ENCODE assay signal across 20 cellular contexts in genomic region chr20:34254979-34255378, GRCh38. TPM values are rescaled to one million over a fixed set of nuclear protein-coding genes. Genes with fewer than 3 reads are reported as not detected.
A peak's percentile ranks its signal among the peaks of the same experiment; 100 is the strongest.
DNase-seq lines count a peak whose midpoint lies in the region; ATAC-seq, FAIRE-seq and TF ChIP-seq lines count a peak whose summit lies in the region.
"Had no signal": no experiment of that assay in that cellular context is flagged by ENCODE, and none has a peak within 500 bp of the region (broad histone marks: within the 10 kb centered on the region; RNA-seq: fewer than 3 reads in every experiment).

No MANE protein-coding gene starts in this region.

- RAD21 ChIA-PET in GM12878 (lab: Charles Lee; ENCODE audit: unreplicated experiment): interaction anchor here (1.1 to 3.1 kb wide), 2 partner anchors 58 to 515 kb away, joined by 5 to 14 read pairs; no protein-coding TSS in a partner anchor

- H3K27me3 ChIP-seq in GM12878 (replicated peaks in 1 of 2; ENCODE audit: control insufficient read depth in 2 of 2, insufficient read depth in 2 of 2, low read length in 1 of 2): no peaks in the 10 kb centered on the region
- H3K27me3 ChIP-seq: BE2C had no signal

- H3K79me2 ChIP-seq in GM12878 (ENCODE audit: control insufficient read depth, insufficient read depth, low read length): no peaks in the 10 kb centered on the region

- no peak overlapping the region for H3K4me3 ChIP-seq in GM12878
- no peak overlapping the region for H3K4me3 ChIP-seq in mucosa of descending colon
- H3K4me3 ChIP-seq: HAP-1 had no signal

- no peak for TF ChIP-seq CTCF in GM12878 (IDR thresholded peaks at IDR 0.05 in 2 of 3, conservative IDR thresholded peaks at IDR 0.05 in 1 of 3; ENCODE audit: control insufficient read depth in 2 of 3, extremely low read depth in 1 of 3, insufficient read depth in 1 of 3, low read depth in 3 of 3, low read length in 3 of 3)
- TF ChIP-seq CTCF in mucosa of descending colon (IDR thresholded peaks at IDR 0.05): no peak
- no peak for TF ChIP-seq CTCF in omental fat pad (IDR thresholded peaks at IDR 0.05)

- FAIRE-seq in GM12878 (lab: Jason Lieb, UNC): no peak
- FAIRE-seq: A204.1, D721Med, GM12891, GM19239 had no signal

- in situ Hi-C loops in GM12878 (cut with MboI): no loop called here

- intact Hi-C loops in GM12878 (cut with micrococcal nuclease; ENCODE audit: unreplicated experiment): no loop called here
- intact Hi-C loops in mucosa of descending colon (cut with DNase I, micrococcal nuclease): no loop called here
- intact Hi-C loops in sciatic nerve (cut with DNase I): no loop called here

- POLR2A ChIA-PET in GM12878 (lab: Charles Lee): interaction anchor here (0.6 kb wide), 1 partner anchor 159 kb away, joined by 8 read pairs; no protein-coding TSS in a partner anchor

- CTCF ChIA-PET in GM12878 (lab: Yijun Ruan, JAX): interaction anchor here (0.9 to 1.2 kb wide), 4 partner anchors 8 to 233 kb away, joined by 3 to 7 read pairs (median 4); no protein-coding TSS in a partner anchor

- H3K9ac ChIP-seq in GM12878 (ENCODE audit: control insufficient read depth, insufficient read depth, low read length): no peak overlapping the region

- no peak for TF ChIP-seq POLR2A in GM12878 (IDR thresholded peaks at IDR 0.05; ENCODE audit: low read depth, low read length)

- no peak overlapping the region for H3K27ac ChIP-seq in GM12878 (ENCODE audit: control insufficient read depth, insufficient read depth)

- no peaks in the 10 kb centered on the region for H4K20me1 ChIP-seq in GM12878 (ENCODE audit: control insufficient read depth, insufficient read depth)

- SMC1A ChIA-PET in GM12878 (lab: Charles Lee; ENCODE audit: uncharacterized antibody, unreplicated experiment): interaction anchor here (1.2 to 1.4 kb wide), 2 partner anchors 57 to 515 kb away, joined by 3 to 4 read pairs; no protein-coding TSS in a partner anchor

- H3K4me2 ChIP-seq in GM12878 (ENCODE audit: control insufficient read depth, insufficient read depth): no peak overlapping the region

- ATAC-seq in GM12878 (no peak), left lobe of liver (peak; percentile 60), mucosa of descending colon (peak; percentile 21), sciatic nerve (no peak), omental fat pad (ENCODE audit: low FRiP score) (no peak)

- TF ChIP-seq RAD21 in GM12878 (IDR thresholded peaks at IDR 0.05; ENCODE audit: insufficient read depth, low read depth, low read length): no peak

- no TSS peak for BruUV-seq in GM12878 (replicated peaks; lab: Mats Ljungman, UMichigan)

- H3K4me1 ChIP-seq in GM12878 (ENCODE audit: control insufficient read depth, insufficient read depth, low read length) (no peaks in the 10 kb centered on the region), mucosa of descending colon (ENCODE audit: low read depth) (no peaks in the 10 kb centered on the region)
- H3K4me1 ChIP-seq: BE2C, HAP-1 had no signal

- no peak overlapping the region for H2AFZ ChIP-seq in GM12878 (ENCODE audit: control insufficient read depth, low read depth, low read length)

- DNase-seq in GM12878 (ENCODE audit: low read depth, low spot score) (no peak), left lobe of liver (ENCODE audit: low spot score) (no peak), mucosa of descending colon (no peak), T-helper 1 cell (no peak), sciatic nerve (ENCODE audit: low spot score) (no peak), COLO829 (ENCODE audit: low spot score) (no peak), omental fat pad (ENCODE audit: low spot score) (no peak)
- DNase-seq: C1 segment of cervical spinal cord; CD4-positive, CD25-positive, alpha-beta regulatory T cell; CD8-positive, alpha-beta memory T cell had no signal

- H3K9me3 ChIP-seq in GM12878 (replicated peaks; ENCODE audit: control insufficient read depth, insufficient read depth, low read length) (no peaks in the 10 kb centered on the region), mucosa of descending colon (no peaks in the 10 kb centered on the region)
- H3K9me3 ChIP-seq: BE2C, Caco-2, HAP-1 had no signal

- no peak for TF ChIP-seq EP300 in GM12878 (IDR thresholded peaks at IDR 0.05; ENCODE audit: borderline replicate concordance in 1 of 2, control insufficient read depth in 1 of 2, low read depth in 2 of 2, low read length in 2 of 2)

- 44% methylated on average over 1 of the region's 1 CpG for WGBS in GM12878 (ENCODE audit: insufficient coverage, insufficient replicate concordance, low lambda C conversion rate, missing lambda C conversion rate)

- H3K36me3 ChIP-seq in GM12878 (ENCODE audit: control insufficient read depth in 2 of 2, insufficient read depth in 2 of 2, low read length in 1 of 2) (no peaks in the 10 kb centered on the region), mucosa of descending colon (ENCODE audit: low read depth) (no peaks in the 10 kb centered on the region)
- H3K36me3 ChIP-seq: BE2C, HAP-1 had no signal

TF ChIP-seq in GM12878, 131 proteins besides CTCF, POLR2A, EP300 and RAD21:
- TF ChIP-seq NFYA (IDR thresholded peaks at IDR 0.05; ENCODE audit: borderline replicate concordance, low read depth, low read length) (no peak), MEF2B (IDR thresholded peaks at IDR 0.05; ENCODE audit: partially characterized antibody, poor library complexity, severe bottlenecking) (no peak), TCF7 (IDR thresholded peaks at IDR 0.05; ENCODE audit: borderline replicate concordance) (no peak), FOXK2 (IDR thresholded peaks at IDR 0.05) (0 out of 2 replicates have a peak, but pooled peaks have one; percentile 24), POLR2AphosphoS2 (IDR thresholded peaks at IDR 0.05; ENCODE audit: low read depth, low read length) (no peak), TCF12 (IDR thresholded peaks at IDR 0.05; ENCODE audit: low read depth, low read length) (no peak)

RNA-seq across cellular contexts. Expression of gene ASIP, which starts 13.8 kb away (rescaled TPM):
- total RNA-seq in GM12878 (2013; cell fraction: nucleolus; rRNA removed): not detected in 2 replicates
- not detected in 2 replicates for total RNA-seq in GM12878 (2014; rRNA removed)
- not detected in 2 replicates for total RNA-seq in GM12878 (2014; rRNA removed; fragmentation: Illumina TruSeq; extraction: Trizol)
- total RNA-seq in GM12878 (2021): not detected in 2 replicates
- not detected for polyA plus RNA-seq in GM12878 (2011; ENCODE audit: low read depth)
- not detected in 2 replicates for polyA plus RNA-seq in GM12878 (2011; rRNA removed)
- not detected in 2 replicates for polyA plus RNA-seq in GM12878 (2011; cell fraction: cytosol; rRNA removed)
- not detected in 2 replicates for polyA plus RNA-seq in GM12878 (2011; cell fraction: nucleus; rRNA removed)
- not detected in 2 replicates for polyA plus RNA-seq in GM12878 (2012)
- polyA plus RNA-seq in GM12878 (2014; fragmentation: Illumina TruSeq; extraction: Trizol): not detected in 2 replicates
- polyA plus RNA-seq in GM12878 (2014; fragmentation: Nextera tagmentation; extraction: Ambion mirVana): not detected
- polyA plus RNA-seq in GM12878 (2014; rRNA removed): 0.29 TPM in 1 of 2 replicates, not detected in the other
- not detected for polyA plus RNA-seq in GM12878 (2016; fragmentation: Nextera tagmentation; extraction: Ambion mirVana)
- polyA minus RNA-seq in GM12878 (2011; rRNA and poly(A)+ RNA removed): not detected in 2 replicates
- not detected in 2 replicates for polyA minus RNA-seq in GM12878 (2011; cell fraction: cytosol; rRNA and poly(A)+ RNA removed)
- not detected in 2 replicates for polyA minus RNA-seq in GM12878 (2011; cell fraction: nucleus; rRNA and poly(A)+ RNA removed)
- 0.55 TPM for total RNA-seq in left lobe of liver
- total RNA-seq in mucosa of descending colon: not detected
- total RNA-seq in sciatic nerve: 3.0 TPM
- not detected for total RNA-seq in omental fat pad
- total RNA-seq: Caco-2; CD4-positive, CD25-positive, alpha-beta regulatory T cell; CD8-positive, alpha-beta memory T cell; H4; HT-29 had no signal
- polyA plus RNA-seq: CD4-positive, CD25-positive, alpha-beta regulatory T cell; CD8-positive, alpha-beta memory T cell; IgD-negative memory B cell had no signal

RNA-seq across cellular contexts. Expression of gene AHCY, which starts 48.2 kb away (rescaled TPM):
- total RNA-seq in GM12878 (2013; cell fraction: nucleolus; rRNA removed): 60.9 and 62.0 TPM in 2 replicates
- 192 and 198 TPM in 2 replicates for total RNA-seq in GM12878 (2014; rRNA removed)
- total RNA-seq in GM12878 (2014; rRNA removed; fragmentation: Illumina TruSeq; extraction: Trizol): 151 and 163 TPM in 2 replicates
- 223 and 233 TPM in 2 replicates for total RNA-seq in GM12878 (2021)
- polyA plus RNA-seq in GM12878 (2011; ENCODE audit: low read depth): 80.9 TPM
- 128 and 208 TPM in 2 replicates for polyA plus RNA-seq in GM12878 (2011; rRNA removed)
- 296 and 341 TPM in 2 replicates for polyA plus RNA-seq in GM12878 (2011; cell fraction: cytosol; rRNA removed)
- 234 and 261 TPM in 2 replicates for polyA plus RNA-seq in GM12878 (2011; cell fraction: nucleus; rRNA removed)
- 101 and 138 TPM in 2 replicates for polyA plus RNA-seq in GM12878 (2012)
- polyA plus RNA-seq in GM12878 (2014; fragmentation: Illumina TruSeq; extraction: Trizol): 138 and 204 TPM in 2 replicates
- 100 to 1,000 TPM in 1 of 2 experiments, 10 to 100 TPM in 1; 84.9 to 116 TPM for polyA plus RNA-seq in GM12878 (2014; fragmentation: Nextera tagmentation; extraction: Ambion mirVana)
- 218 and 247 TPM in 2 replicates for polyA plus RNA-seq in GM12878 (2014; rRNA removed)
- polyA plus RNA-seq in GM12878 (2016; fragmentation: Nextera tagmentation; extraction: Ambion mirVana): 100 to 1,000 TPM; 129 to 134 TPM
- polyA minus RNA-seq in GM12878 (2011; rRNA and poly(A)+ RNA removed): 414 and 519 TPM in 2 replicates
- 123 and 129 TPM in 2 replicates for polyA minus RNA-seq in GM12878 (2011; cell fraction: cytosol; rRNA and poly(A)+ RNA removed)
- polyA minus RNA-seq in GM12878 (2011; cell fraction: nucleus; rRNA and poly(A)+ RNA removed): 62.9 and 114 TPM in 2 replicates
- total RNA-seq in left lobe of liver: 115 TPM
- 10 to 100 TPM; 71.5 to 98.6 (median 74.3) TPM for total RNA-seq in mucosa of descending colon
- 48.1 TPM for total RNA-seq in sciatic nerve
- 10 to 100 TPM; 61.9 to 83.1 (median 72.6) TPM for total RNA-seq in omental fat pad

Comparison
In these comparisons a context has a peak if more than half of its experiments do, and no peak if none do; other contexts are left out.
1. ATAC-seq: peak in left lobe of liver (single experiment) and mucosa of descending colon (single experiment); none in GM12878 (single experiment), sciatic nerve (single experiment) and omental fat pad (single experiment).